Comparison of ENCODE assay signal across 9 cellular contexts in the genomic region with DNA sequence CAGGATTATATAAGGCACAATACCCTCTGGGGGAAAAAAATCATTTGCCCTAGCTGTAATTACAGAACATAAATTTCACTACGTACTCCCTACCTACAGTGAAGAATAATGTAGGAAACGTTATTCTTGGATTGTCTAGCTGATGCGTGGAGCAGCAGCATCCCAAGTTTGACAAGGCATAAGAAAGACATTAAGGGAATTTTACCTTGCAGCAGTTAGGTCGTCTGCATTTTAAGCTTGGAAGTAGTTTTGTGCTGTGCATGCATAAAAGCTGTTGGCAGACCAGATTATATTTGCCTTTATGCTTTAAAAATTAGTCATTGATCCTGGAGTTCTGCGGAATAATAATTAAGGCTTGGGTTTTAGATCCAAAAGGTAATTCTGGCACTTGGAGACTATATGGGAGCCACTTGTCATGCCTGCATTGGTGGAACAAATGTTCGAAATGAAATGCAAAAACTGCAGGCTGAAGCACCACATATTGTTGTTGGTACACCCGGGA. TPM values are rescaled to one million over a fixed set of nuclear protein-coding genes. Genes with fewer than 3 reads are reported as not detected.
DNase-seq lines count a peak whose midpoint lies in the region; ATAC-seq and TF ChIP-seq lines count a peak whose summit lies in the region.
"Had no signal": no experiment of that assay in that cellular context is flagged by ENCODE, and none has a peak within 500 bp of the region (broad histone marks: within the 10 kb centered on the region; RNA-seq: fewer than 3 reads in every experiment).

No MANE protein-coding gene starts in this region.

- no peak overlapping the region for H2AFZ ChIP-seq in Karpas-422 (ENCODE audit: low read length)

- TF ChIP-seq CTCF in BJ (IDR thresholded peaks at IDR 0.05; ENCODE audit: insufficient read depth, low read depth, low read length) (no peak), dorsolateral prefrontal cortex (IDR thresholded peaks at IDR 0.05 in 54 of 56, conservative IDR thresholded peaks at IDR 0.05 in 2 of 56; ENCODE audit: low read depth in 1 of 56, partially characterized antibody in 56 of 56) (no peak)

- H3K4me1 ChIP-seq in Karpas-422 (ENCODE audit: low read length) = peaks cover 46% of the 10 kb centered on the region

- H3K9me3 ChIP-seq in Karpas-422 (ENCODE audit: low read length) = no peaks in the 10 kb centered on the region

- H3K4me3 Mint-ChIP-seq in natural killer cell treated with Interleukin-12 subunit alpha and Interleukin-12 subunit beta and Interleukin-15 and Interleukin-18, amount 100 ng/mL, for 72 hours = peak overlapping the region; percentile 98

- no peak for ATAC-seq in natural killer cell treated with Interleukin-12 subunit alpha and Interleukin-12 subunit beta and Interleukin-15 and Interleukin-18, amount 100 ng/mL, for 72 hours
- ATAC-seq in GM21576 (IDR thresholded peaks at IDR 0.05; ENCODE audit: unreplicated experiment) (no peak), HG03045 (IDR thresholded peaks at IDR 0.05; ENCODE audit: unreplicated experiment) (no peak)

- peak overlapping the region; percentile 87 for H3K4me2 ChIP-seq in Karpas-422 (ENCODE audit: low read depth, low read length, poor library complexity, severe bottlenecking)

- POLR2A ChIA-PET in BJ (lab: Charles Lee) = no interaction called here

- CTCF ChIA-PET in BJ (lab: Yijun Ruan, JAX) = interaction anchor here (1.2 kb wide), 1 partner anchor 36 kb away, joined by 5 read pairs; no protein-coding TSS in a partner anchor

- DNase-seq in BJ (ENCODE audit: low read depth) (no peak), Karpas-422 (peak; percentile 57), dorsolateral prefrontal cortex (no peak), iPS-NIHi11 (ENCODE audit: low spot score) (no peak), germinal center (ENCODE audit: low spot score) (no peak)
- DNase-seq in natural killer cell treated with Interleukin-12 subunit alpha and Interleukin-12 subunit beta and Interleukin-15 and Interleukin-18, amount 100 ng/mL, for 72 hours (ENCODE audit: low spot score) = no peak
- DNase-seq: NCI-H82 had no signal

- no peaks in the 10 kb centered on the region for H3K27me3 Mint-ChIP-seq in natural killer cell treated with Interleukin-12 subunit alpha and Interleukin-12 subunit beta and Interleukin-15 and Interleukin-18, amount 100 ng/mL, for 72 hours

- peaks cover 65% of the 10 kb centered on the region for H3K36me3 Mint-ChIP-seq in natural killer cell treated with Interleukin-12 subunit alpha and Interleukin-12 subunit beta and Interleukin-15 and Interleukin-18, amount 100 ng/mL, for 72 hours

- no peaks in the 10 kb centered on the region for H3K9me2 ChIP-seq in Karpas-422 (replicated peaks; ENCODE audit: insufficient read depth, low read length)

- H3K27ac ChIP-seq in Karpas-422 (ENCODE audit: low read length) (peak overlapping the region; percentile 97), dorsolateral prefrontal cortex (peak overlapping the region in 13 of 59 donors; percentile 3 to 100 (median 47))

- H3K27me3 ChIP-seq in BJ (ENCODE audit: control insufficient read depth, insufficient read depth, low read length) = no peaks in the 10 kb centered on the region
- H3K27me3 ChIP-seq in Karpas-422 (ENCODE audit: low read length) = no peaks in the 10 kb centered on the region
- no peaks in the 10 kb centered on the region for H3K27me3 ChIP-seq in dorsolateral prefrontal cortex

- no peaks in the 10 kb centered on the region for H3K9me3 Mint-ChIP-seq in natural killer cell treated with Interleukin-12 subunit alpha and Interleukin-12 subunit beta and Interleukin-15 and Interleukin-18, amount 100 ng/mL, for 72 hours

- H3K36me3 ChIP-seq in BJ (ENCODE audit: control insufficient read depth, insufficient read depth, low read length) = peaks cover 12% of the 10 kb centered on the region
- peaks cover 58% of the 10 kb centered on the region for H3K36me3 ChIP-seq in Karpas-422 (ENCODE audit: insufficient read depth, low read length)

- intact Hi-C loops in dorsolateral prefrontal cortex (cut with DNase I) = loop anchor here (10.0 kb wide), 2 partner anchors 171 to 851 kb away; partner anchors contain the start of genes AHSG (in 1 of the 2) and TRA2B (in 1 of the 2)

- peaks cover 28% of the 10 kb centered on the region for H3K79me2 ChIP-seq in Karpas-422 (ENCODE audit: low read length)

- peaks cover 54% of the 10 kb centered on the region for H4K20me1 ChIP-seq in Karpas-422 (ENCODE audit: insufficient read depth, low read depth, low read length)

- peak overlapping the region; percentile 99 for H3K9ac ChIP-seq in Karpas-422 (ENCODE audit: low read length)

- peaks cover 63 to 68% of the 10 kb centered on the region in 2 donors for H3K4me1 Mint-ChIP-seq in natural killer cell treated with Interleukin-12 subunit alpha and Interleukin-12 subunit beta and Interleukin-15 and Interleukin-18, amount 100 ng/mL, for 72 hours (ENCODE audit: low read depth in 2 of 2)

- H3K4me3 ChIP-seq in BJ (ENCODE audit: low read depth, low read length) (peak overlapping the region; percentile 93), Karpas-422 (ENCODE audit: low read length) (peak overlapping the region; percentile 86), dorsolateral prefrontal cortex (peak overlapping the region; percentile 61 to 100 (median 95))

- peak overlapping the region; percentile 98 for H3K27ac Mint-ChIP-seq in natural killer cell treated with Interleukin-12 subunit alpha and Interleukin-12 subunit beta and Interleukin-15 and Interleukin-18, amount 100 ng/mL, for 72 hours

RNA-seq across cellular contexts. Expression of gene EIF4A2, which starts 2.2 kb away (rescaled TPM):
- polyA plus RNA-seq in BJ (2011; rRNA removed) = 210 and 511 TPM in 2 replicates
- 120 and 163 TPM in 2 replicates for polyA minus RNA-seq in BJ (2011; rRNA and poly(A)+ RNA removed)
- total RNA-seq in Karpas-422 (2014; rRNA removed; shearing (Covaris generic); ENCODE audit: low replicate concordance) = 541 and 657 TPM in 2 replicates
- 100 to 1,000 TPM; 281 to 995 (median 685) TPM for total RNA-seq in dorsolateral prefrontal cortex
- total RNA-seq in natural killer cell treated with Interleukin-12 subunit alpha and Interleukin-12 subunit beta and Interleukin-15 and Interleukin-18, amount 100 ng/mL, for 72 hours = 100 to 1,000 TPM; 399 to 539 TPM

RNA-seq across cellular contexts. Expression of gene RFC4, which starts 20.7 kb away (rescaled TPM):
- 6.9 and 8.5 TPM in 2 replicates for polyA plus RNA-seq in BJ (2011; rRNA removed)
- 2.8 and 4.0 TPM in 2 replicates for polyA minus RNA-seq in BJ (2011; rRNA and poly(A)+ RNA removed)
- total RNA-seq in Karpas-422 (2014; rRNA removed; shearing (Covaris generic); ENCODE audit: low replicate concordance) = 59.7 and 80.7 TPM in 2 replicates
- total RNA-seq in dorsolateral prefrontal cortex = 10 to 100 TPM in 114 of 120 experiments, 1 to 10 TPM in 6; 8.3 to 25.2 (median 14.2) TPM
- 100 to 1,000 TPM in 1 of 2 donors, 10 to 100 TPM in 1; 63.1 to 114 TPM for total RNA-seq in natural killer cell treated with Interleukin-12 subunit alpha and Interleukin-12 subunit beta and Interleukin-15 and Interleukin-18, amount 100 ng/mL, for 72 hours

RNA-seq across cellular contexts. Expression of gene ADIPOQ, which starts 56.9 kb away (rescaled TPM):
- not detected in 2 replicates for polyA plus RNA-seq in BJ (2011; rRNA removed)
- not detected in 2 replicates for polyA minus RNA-seq in BJ (2011; rRNA and poly(A)+ RNA removed)
- not detected in 2 replicates for total RNA-seq in Karpas-422 (2014; rRNA removed; shearing (Covaris generic); ENCODE audit: low replicate concordance)
- under 1 TPM in 4 of 120 experiments, not detected in 116; 0.07 to 0.14 (median 0.11) TPM for total RNA-seq in dorsolateral prefrontal cortex
- not detected for total RNA-seq in natural killer cell treated with Interleukin-12 subunit alpha and Interleukin-12 subunit beta and Interleukin-15 and Interleukin-18, amount 100 ng/mL, for 72 hours
